In genomic region chr11:13207270-13207664, GRCh38 we compare ENCODE assay signal across 8 cellular contexts.
DNase-seq lines count a peak whose midpoint lies in the region; ATAC-seq and TF ChIP-seq lines count a peak whose summit lies in the region.
"Had no signal": no experiment of that assay in that cellular context is flagged by ENCODE, and none has a peak within 500 bp of the region (broad histone marks: within the 10 kb centered on the region; RNA-seq: fewer than 3 reads in every experiment).

No MANE protein-coding gene starts in this region.

- no peaks in the 10 kb centered on the region for H3K9me3 ChIP-seq in gastrocnemius medialis

- H3K36me3 Mint-ChIP-seq in HFFc6 (ENCODE audit: low read depth) (no peaks in the 10 kb centered on the region), T-cell (no peaks in the 10 kb centered on the region)

- POLR2A ChIA-PET in T-cell (lab: Charles Lee), result no interaction called here

- H3K9me3 Mint-ChIP-seq in HFFc6 (no peaks in the 10 kb centered on the region), T-cell (no peaks in the 10 kb centered on the region)

- peak overlapping the region; percentile 68; the same call in 1 of the 2 replicates for H3K27ac Mint-ChIP-seq in HFFc6
- H3K27ac Mint-ChIP-seq in T-cell, result peak overlapping the region; percentile 94 to 95

- peak overlapping the region; percentile 73 for H3K4me3 Mint-ChIP-seq in HFFc6
- peak overlapping the region; percentile 85 to 92 (median 86) for H3K4me3 Mint-ChIP-seq in T-cell

- intact Hi-C loops in gastrocnemius medialis (cut with DNase I; ENCODE audit: low total_unique reads), result no loop called here

- H3K4me1 Mint-ChIP-seq in HFFc6 (ENCODE audit: low read depth), result peaks cover 45% of the 10 kb centered on the region
- peaks cover 30 to 44% (median 37%) of the 10 kb centered on the region in 3 donors for H3K4me1 Mint-ChIP-seq in T-cell

- ATAC-seq in T-cell (replicated peaks in 1 of 4) (no peak), GM21619 (IDR thresholded peaks at IDR 0.05; ENCODE audit: unreplicated experiment) (no peak), gastrocnemius medialis (no peak)

- H3K9ac ChIP-seq in rectal smooth muscle tissue (ENCODE audit: low read length), result no peak overlapping the region

- no peaks in the 10 kb centered on the region for H3K27me3 Mint-ChIP-seq in HFFc6 (ENCODE audit: insufficient read depth)
- no peaks in the 10 kb centered on the region for H3K27me3 Mint-ChIP-seq in T-cell

- H3K27me3 ChIP-seq in rectal smooth muscle tissue (ENCODE audit: control insufficient read depth, insufficient read depth, low read length) (no peaks in the 10 kb centered on the region), gastrocnemius medialis (no peaks in the 10 kb centered on the region)

- no peaks in the 10 kb centered on the region for H3K36me3 ChIP-seq in rectal smooth muscle tissue (ENCODE audit: control insufficient read depth, insufficient read depth, low read length)
- no peaks in the 10 kb centered on the region for H3K36me3 ChIP-seq in gastrocnemius medialis

- in situ Hi-C loops in gastrocnemius medialis (cut with MboI; ENCODE audit: low sequenced_read_pairs in 4 of 4), result loop anchor here in 1 of 4 donors (5.0 kb wide), 1 partner anchor 135 kb away; no protein-coding TSS in a partner anchor

- CTCF ChIA-PET in T-cell (lab: Charles Lee), result interaction anchor here (0.7 to 1.6 kb wide), 4 partner anchors 128 to 244 kb away, joined by 3 to 5 read pairs (median 3); no protein-coding TSS in a partner anchor

- DNase-seq in HFFc6 (no peak), T-cell (no peak), epithelial cell of proximal tubule (ENCODE audit: low read depth) (no peak), HK-2 (ENCODE audit: unreplicated experiment) (no peak), gastrocnemius medialis (no peak)
- DNase-seq: MV-4-11 had no signal

- H3K4me1 ChIP-seq in rectal smooth muscle tissue (ENCODE audit: control insufficient read depth, insufficient read depth, low read length) (no peaks in the 10 kb centered on the region), gastrocnemius medialis (no peaks in the 10 kb centered on the region)

- H3K4me3 ChIP-seq in epithelial cell of proximal tubule (ENCODE audit: low read depth, low read length) (no peak overlapping the region), rectal smooth muscle tissue (ENCODE audit: low read length) (peak overlapping the region; percentile 54), gastrocnemius medialis (peak overlapping the region in 1 of 4 donors; percentile 39)

- H3K27ac ChIP-seq in rectal smooth muscle tissue (ENCODE audit: low read depth, low read length) (no peak overlapping the region), gastrocnemius medialis (no peak overlapping the region)

- no peak for TF ChIP-seq POLR2A in gastrocnemius medialis (IDR thresholded peaks at IDR 0.05)

- 0 out of 2 replicates have a peak, but pooled peaks have one; percentile 20 for TF ChIP-seq CTCF in HFFc6 (IDR thresholded peaks at IDR 0.05)
- TF ChIP-seq CTCF in epithelial cell of proximal tubule (conservative IDR thresholded peaks at IDR 0.05; ENCODE audit: low read depth, low read length), result peak; percentile 9
- no peak for TF ChIP-seq CTCF in gastrocnemius medialis (IDR thresholded peaks at IDR 0.05 in 4 of 5, conservative IDR thresholded peaks at IDR 0.05 in 1 of 5)

Comparison
In these comparisons a context has a peak if more than half of its experiments do, and no peak if none do; other contexts are left out.
1. CTCF ChIP-seq: peak in HFFc6 (single experiment) and epithelial cell of proximal tubule (single experiment); none in gastrocnemius medialis (0 of 5).